19 cellular contexts compared by ENCODE assay signal in genomic region chr11:18778468-18778867, GRCh38. TPM values are rescaled to one million over a fixed set of nuclear protein-coding genes. Genes with fewer than 3 reads are reported as not detected.
"Had no signal": no experiment of that assay in that cellular context is flagged by ENCODE, and none has a peak within 500 bp of the region (broad histone marks: within the 10 kb centered on the region; RNA-seq: fewer than 3 reads in every experiment).

No MANE protein-coding gene starts in this region.

- H2AFZ ChIP-seq: parathyroid adenoma had no signal

- H3K27me3 ChIP-seq: SJCRH30, stomach had no signal

- H3K27me3 Mint-ChIP-seq: activated CD4-positive, alpha-beta T cell treated with anti-CD3 and anti-CD28 coated beads, Interleukin-2, amount 10 ng/mL, durations not matched to agents 7 days and 5 days; brain had no signal

- DNase-seq: activated CD4-positive, alpha-beta T cell treated with anti-CD3 and anti-CD28 coated beads, Interleukin-2, amount 10 ng/mL, durations not matched to agents 7 days and 5 days; activated CD8-positive, alpha-beta memory T cell treated with anti-CD3 and anti-CD28 coated beads, Interleukin-2, amount 50 U/mL, for 4 hours; activated effector memory CD4-positive, alpha-beta T cell treated with Interleukin-2 at 50 U/mL for 16 hours; amniotic stem cell; cortex of kidney; effector memory CD4-positive, alpha-beta T cell; SJCRH30; stimulated activated CD4-positive, alpha-beta T cell treated with anti-CD3 and anti-CD28 coated beads, Interleukin-4, amount 100 ng/mL, for 1 hour; stimulated activated CD8-positive, alpha-beta memory T cell treated with anti-CD3 and anti-CD28 coated beads, Interleukin-4, amount 100 ng/mL, for 48 hours; stomach had no signal

- H3K79me2 ChIP-seq: parathyroid adenoma had no signal

- H3K27ac Mint-ChIP-seq: activated CD4-positive, alpha-beta T cell treated with anti-CD3 and anti-CD28 coated beads, Interleukin-2, amount 10 ng/mL, durations not matched to agents 7 days and 5 days; brain had no signal

- H3K4me1 ChIP-seq: gastroesophageal sphincter, parathyroid adenoma, stomach had no signal

- H3K9ac ChIP-seq: parathyroid adenoma had no signal

- H3K4me3 Mint-ChIP-seq: activated CD4-positive, alpha-beta T cell treated with anti-CD3 and anti-CD28 coated beads, Interleukin-2, amount 10 ng/mL, durations not matched to agents 7 days and 5 days; brain; central memory CD8-positive, alpha-beta T cell had no signal

- ATAC-seq: gastroesophageal sphincter had no signal

- H3K36me3 ChIP-seq: gastroesophageal sphincter, SJCRH30, stomach, thoracic aorta had no signal

- H3K4me1 Mint-ChIP-seq: brain had no signal

- H3K4me3 ChIP-seq: gastroesophageal sphincter, SJCRH30, stomach, thoracic aorta had no signal

- H3K9me3 Mint-ChIP-seq: brain had no signal

- H3K9me3 ChIP-seq: gastroesophageal sphincter, SJCRH30, stomach, thoracic aorta had no signal

- H3K27ac ChIP-seq: gastroesophageal sphincter, parathyroid adenoma, SJCRH30, stomach, thoracic aorta had no signal

RNA-seq across cellular contexts. Expression of gene PTPN5, which starts 13.1 kb away (rescaled TPM):
- total RNA-seq: activated CD4-positive, alpha-beta T cell treated with anti-CD3 and anti-CD28 coated beads, Interleukin-2, amount 10 ng/mL, durations not matched to agents 7 days and 5 days; epithelial cell of proximal tubule; kidney epithelial cell; liver; renal cortical epithelial cell; SJCRH30 had no signal
- polyA plus RNA-seq: liver had no signal

RNA-seq across cellular contexts. Expression of gene IGSF22, which starts 52.5 kb away (rescaled TPM):
- total RNA-seq: liver had no signal
